In genomic region chr18:1539276-1539675, GRCh38 we compare ENCODE assay signal across 19 cellular contexts.
DNase-seq lines count a peak whose midpoint lies in the region; FAIRE-seq and TF ChIP-seq lines count a peak whose summit lies in the region.
"Had no signal": no experiment of that assay in that cellular context is flagged by ENCODE, and none has a peak within 500 bp of the region (broad histone marks: within the 10 kb centered on the region; RNA-seq: fewer than 3 reads in every experiment).

No MANE protein-coding gene starts in this region.

- no peak for TF ChIP-seq CTCF in D721Med (IDR thresholded peaks at IDR 0.05; ENCODE audit: insufficient read depth, missing control alignments)

- no peak for DNase-seq in D721Med (ENCODE audit: insufficient read length, low spot score)
- DNase-seq in G401 (ENCODE audit: low spot score) = peak; percentile 77
- DNase-seq in cerebellar cortex (ENCODE audit: low spot score) = peak; percentile 73
- no peak for DNase-seq in T-helper 9 cell
- DNase-seq in stimulated activated naive CD4-positive, alpha-beta T cell (lab: John Stamatoyannopoulos, UW) = no peak
- DNase-seq in hepatic stellate cell (ENCODE audit: low spot score) = no peak
- DNase-seq: 8988T; ACHN; BE2C; CD4-positive, alpha-beta memory T cell; CD4-positive, CD25-positive, alpha-beta regulatory T cell; CD8-positive, alpha-beta memory T cell; COR-L47; DMS79 treated with DMSO at 0.1 percent for 48 hours; GDM1 had no signal

- FAIRE-seq in D721Med (lab: Jason Lieb, UNC) = peak; percentile 70
- FAIRE-seq: A204.1, GM12878, GM12892, GM18507 had no signal

- in situ Hi-C loops in G401 (cut with HindIII; ENCODE audit: low sequenced_read_pairs) = no loop called here

Comparison
In these comparisons a context has a peak if more than half of its experiments do, and no peak if none do; other contexts are left out.
1. DNase-seq: peak in G401 (single experiment) and cerebellar cortex (single experiment); none in D721Med (single experiment), T-helper 9 cell (single experiment), stimulated activated naive CD4-positive, alpha-beta T cell (0 of 6) and hepatic stellate cell (single experiment).